ENCODE assay signal across 11 cellular contexts in the genomic region with DNA sequence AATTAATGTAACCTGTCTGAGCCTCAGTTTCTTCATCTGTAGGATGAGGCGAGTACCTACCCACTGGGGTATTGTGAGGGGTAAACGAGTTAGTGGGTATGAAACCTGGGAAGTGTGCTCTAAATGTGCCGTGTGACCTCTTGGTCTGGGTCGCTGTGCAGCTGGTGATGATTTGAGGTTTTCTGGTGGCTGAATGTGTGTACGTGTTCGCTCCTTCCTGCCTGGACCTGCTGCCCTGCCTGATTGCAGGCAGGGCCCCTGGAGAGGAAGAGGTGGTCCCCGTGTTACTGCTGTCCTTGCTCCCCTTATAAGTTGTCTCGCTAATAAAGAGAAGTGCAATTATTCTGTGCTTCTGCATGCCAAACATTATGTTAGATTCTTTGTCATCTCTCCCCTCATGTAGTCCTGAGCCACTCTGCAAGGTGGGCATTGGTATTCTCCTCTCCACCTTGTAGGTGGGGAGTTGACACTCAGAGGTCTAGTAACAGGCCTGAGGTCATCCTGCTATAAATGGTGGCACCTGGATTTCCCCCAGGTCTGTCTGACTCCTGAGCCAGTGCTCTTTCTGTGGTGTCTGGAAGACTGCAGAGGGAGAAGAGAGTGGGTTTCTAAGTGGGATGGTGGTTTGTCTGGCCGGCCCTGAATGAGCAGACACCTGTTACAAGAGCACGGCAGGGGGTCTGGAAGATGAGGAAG.
A peak's percentile ranks its signal among the peaks of the same experiment; 100 is the strongest.
DNase-seq lines count a peak whose midpoint lies in the region; ATAC-seq and TF ChIP-seq lines count a peak whose summit lies in the region.
"Had no signal": no experiment of that assay in that cellular context is flagged by ENCODE, and none has a peak within 500 bp of the region (broad histone marks: within the 10 kb centered on the region; RNA-seq: fewer than 3 reads in every experiment).

No MANE protein-coding gene starts in this region.

- DNase-seq in NCI-H69 (lab: John Stamatoyannopoulos, UW) (peak; percentile 13), kidney glomerular epithelial cell (lab: John Stamatoyannopoulos, UW) (no peak), head of caudate nucleus (no peak)
- DNase-seq: activated T-cell treated with anti-CD3 and anti-CD28 coated beads, Interleukin-2, amount 50 U/mL, for 4 hours had no signal

- H3K4me3 ChIP-seq in muscle layer of colon (ENCODE audit: low read depth in 1 of 2, low read length in 2 of 2): no peak overlapping the region
- H3K4me3 ChIP-seq: SJSA1, tibial nerve had no signal

- intact Hi-C loops in head of caudate nucleus (cut with DNase I): no loop called here

- no peaks in the 10 kb centered on the region for H3K36me3 ChIP-seq in muscle layer of colon (ENCODE audit: insufficient read depth, low read length)
- H3K36me3 ChIP-seq: SJSA1, tibial nerve had no signal

- TF ChIP-seq POLR2A in GM18505 (IDR thresholded peaks at IDR 0.05; ENCODE audit: borderline replicate concordance, extremely low read depth, insufficient read depth, insufficient read length): no peak

- no peaks in the 10 kb centered on the region for H3K27me3 ChIP-seq in muscle layer of colon (ENCODE audit: control insufficient read depth in 1 of 2, insufficient read depth in 2 of 2, low read length in 2 of 2)
- H3K27me3 ChIP-seq: tibial nerve had no signal

- H3K9me3 ChIP-seq in muscle layer of colon (ENCODE audit: low read length): no peaks in the 10 kb centered on the region
- H3K9me3 ChIP-seq: SJSA1, tibial nerve had no signal

- H3K27ac ChIP-seq in muscle layer of colon (ENCODE audit: low read depth, low read length): peak overlapping the region; percentile 62
- H3K27ac ChIP-seq: SJSA1 had no signal

- H3K4me1 ChIP-seq in muscle layer of colon (ENCODE audit: insufficient read depth, low read length): peaks cover 80% of the 10 kb centered on the region

- peak; percentile 68 for ATAC-seq in GM18517 (IDR thresholded peaks at IDR 0.05; ENCODE audit: unreplicated experiment)
- ATAC-seq in GM21786 (IDR thresholded peaks at IDR 0.05; ENCODE audit: unreplicated experiment): peak; percentile 69
- no peak for ATAC-seq in GM18505 (IDR thresholded peaks at IDR 0.05; ENCODE audit: unreplicated experiment)
- no peak for ATAC-seq in GM18519 (IDR thresholded peaks at IDR 0.05; ENCODE audit: low FRiP score, unreplicated experiment)
- ATAC-seq: activated T-cell treated with anti-CD3 and anti-CD28 coated beads, Interleukin-2, amount 50 U/mL, for 4 hours had no signal

- no peak overlapping the region for H3K9ac ChIP-seq in muscle layer of colon (ENCODE audit: low read length)

Comparison
In these comparisons a context has a peak if more than half of its experiments do, and no peak if none do; other contexts are left out.
1. ATAC-seq: peak in GM18517 (single experiment) and GM21786 (single experiment); none in GM18505 (single experiment) and GM18519 (single experiment).